8 cellular contexts compared by ENCODE assay signal in the genomic region with DNA sequence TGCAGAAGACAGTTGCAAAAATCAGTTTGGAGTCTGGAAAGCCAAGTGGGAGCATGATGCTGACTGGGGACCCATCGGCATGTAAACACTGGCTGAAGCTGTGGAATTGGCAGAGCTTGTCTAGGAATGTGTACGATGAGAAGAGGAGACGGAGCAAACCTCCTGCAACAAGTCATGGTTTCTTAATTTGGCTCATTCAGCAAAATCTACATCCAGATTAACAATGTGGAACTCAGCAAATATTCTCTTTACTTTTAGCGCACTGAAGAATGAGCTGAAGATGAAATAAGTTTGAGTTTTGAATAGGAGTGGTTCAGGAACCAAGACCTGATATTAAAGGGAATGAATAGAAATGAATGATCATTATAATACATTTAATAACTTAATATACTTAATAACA. TPM values are rescaled to one million over a fixed set of nuclear protein-coding genes. Genes with fewer than 3 reads are reported as not detected.
"Had no signal": no experiment of that assay in that cellular context is flagged by ENCODE, and none has a peak within 500 bp of the region (broad histone marks: within the 10 kb centered on the region; RNA-seq: fewer than 3 reads in every experiment).

No MANE protein-coding gene starts in this region.

- H3K27ac ChIP-seq: GM23248, KMS-11 had no signal

- H3K4me2 ChIP-seq: KMS-11 had no signal

- FAIRE-seq: HTR-8/SVneo had no signal

- DNase-seq: GM23248, GOT3, H9, HCEC 1CT, KBM-7 had no signal

- H2AFZ ChIP-seq: GM23248 had no signal

- H3K4me3 ChIP-seq: GM23248 had no signal

- H3K9ac ChIP-seq: GM23248, KMS-11 had no signal

RNA-seq across cellular contexts. Expression of a gene that starts 26.6 kb away (rescaled TPM):
- total RNA-seq: GM23248, H4 had no signal
- polyA plus RNA-seq: GM23248 had no signal
